In the genomic region with DNA sequence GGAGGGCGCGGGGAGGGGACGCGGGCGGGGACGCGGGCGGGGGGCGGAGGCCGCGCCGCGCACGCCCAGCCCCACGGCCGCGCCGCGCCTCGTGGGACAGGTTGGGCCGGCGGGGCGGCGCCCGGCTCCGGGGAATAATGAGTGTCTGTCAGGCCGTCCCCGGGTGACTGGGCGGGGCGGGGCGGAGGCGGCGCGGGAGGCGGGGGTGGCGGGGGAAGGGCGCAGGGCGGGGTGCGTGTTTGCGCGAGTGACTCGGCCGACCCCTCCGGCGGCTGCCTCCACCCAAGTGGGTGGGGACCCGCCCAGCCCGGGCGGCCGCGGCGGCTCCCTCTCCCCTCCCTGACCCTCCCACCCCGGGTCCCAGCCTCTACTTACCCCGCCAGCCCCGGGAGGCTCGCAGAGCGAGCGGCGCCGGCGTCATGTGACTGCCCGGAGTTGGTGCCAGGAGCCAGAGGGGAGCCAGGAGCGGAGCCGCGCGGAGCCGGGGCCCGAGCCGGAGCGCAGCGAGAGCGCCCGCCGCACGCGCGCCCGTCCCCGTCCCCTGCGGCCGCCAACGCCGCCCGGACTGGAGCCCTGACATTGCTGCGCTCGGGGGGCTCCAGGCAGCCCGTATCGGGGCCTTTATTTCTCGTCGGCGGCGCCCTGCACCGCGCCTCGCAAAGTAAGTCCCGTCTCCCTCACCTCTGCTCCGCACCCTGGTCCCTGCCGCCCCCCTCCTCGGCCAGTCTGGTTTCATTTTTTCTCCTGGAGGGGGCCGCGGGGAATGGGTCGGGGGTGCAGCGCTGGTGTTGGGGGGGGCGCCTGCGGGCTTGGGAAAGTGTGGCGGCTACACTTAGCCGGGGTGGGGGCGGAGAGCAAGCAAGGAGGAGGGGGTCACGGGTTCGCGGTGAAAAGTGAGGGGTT, we compare ENCODE assay signal across 8 cellular contexts.
DNase-seq lines count a peak whose midpoint lies in the region; ATAC-seq lines count a peak whose summit lies in the region.

A gene (plus strand): TSS at position 399 of the 903 bp plus-strand sequence. CDS start 16,427 bp downstream, outside the sequence.

- H3K27ac Mint-ChIP-seq in central memory CD8-positive, alpha-beta T cell (ENCODE audit: low read depth): peak within 1 kb of the TSS; percentile 91

- DNase-seq in 8988T: peak; percentile 95
- peak; percentile 70 for DNase-seq in NCI-H2227 (lab: John Stamatoyannopoulos, UW; ENCODE audit: unreplicated experiment)
- DNase-seq in central memory CD8-positive, alpha-beta T cell (ENCODE audit: low spot score in 2 of 2): peak; percentile 78 to 88
- DNase-seq in islet precursor cell: peak; percentile 98
- peak; percentile 70 to 76 for DNase-seq in stimulated activated CD4-positive, alpha-beta T cell treated with anti-CD3 and anti-CD28 coated beads, Interleukin-12 subunit alpha, Interleukin-12 subunit beta, amount 100 ng/mL, for 24 hours (ENCODE audit: low read depth in 2 of 2)

- peaks cover 52% of the 10 kb centered on the region for H3K4me1 Mint-ChIP-seq in central memory CD8-positive, alpha-beta T cell

- peaks cover 32% of the 10 kb centered on the region for H3K36me3 Mint-ChIP-seq in central memory CD8-positive, alpha-beta T cell (ENCODE audit: insufficient read depth)

- ATAC-seq in GM18861 (IDR thresholded peaks at IDR 0.05; ENCODE audit: unreplicated experiment) (peak; percentile 49), HG03097 (IDR thresholded peaks at IDR 0.05; ENCODE audit: low FRiP score, unreplicated experiment) (peak; percentile 60)
- peak; percentile 82 to 83 for ATAC-seq in activated CD4-positive, CD25-positive, alpha-beta regulatory T cell treated with anti-CD3 and anti-CD28 coated beads, Interleukin-2, amount 50 U/mL, for 24 hours
- ATAC-seq in central memory CD8-positive, alpha-beta T cell (replicated peaks; ENCODE audit: extremely low read depth, poor library complexity, severe bottlenecking): peak; percentile 76

- no peaks in the 10 kb centered on the region for H3K27me3 Mint-ChIP-seq in central memory CD8-positive, alpha-beta T cell

- H3K4me3 Mint-ChIP-seq in central memory CD8-positive, alpha-beta T cell: peak within 1 kb of the TSS; percentile 95

- H3K9me3 Mint-ChIP-seq in central memory CD8-positive, alpha-beta T cell: no peaks in the 10 kb centered on the region

Comparison
In these comparisons a context has a peak if more than half of its experiments do, and no peak if none do; other contexts are left out.
1. Peak in every context shown above with its lines: DNase-seq and ATAC-seq.